22 cellular contexts compared by ENCODE assay signal in the genomic region with DNA sequence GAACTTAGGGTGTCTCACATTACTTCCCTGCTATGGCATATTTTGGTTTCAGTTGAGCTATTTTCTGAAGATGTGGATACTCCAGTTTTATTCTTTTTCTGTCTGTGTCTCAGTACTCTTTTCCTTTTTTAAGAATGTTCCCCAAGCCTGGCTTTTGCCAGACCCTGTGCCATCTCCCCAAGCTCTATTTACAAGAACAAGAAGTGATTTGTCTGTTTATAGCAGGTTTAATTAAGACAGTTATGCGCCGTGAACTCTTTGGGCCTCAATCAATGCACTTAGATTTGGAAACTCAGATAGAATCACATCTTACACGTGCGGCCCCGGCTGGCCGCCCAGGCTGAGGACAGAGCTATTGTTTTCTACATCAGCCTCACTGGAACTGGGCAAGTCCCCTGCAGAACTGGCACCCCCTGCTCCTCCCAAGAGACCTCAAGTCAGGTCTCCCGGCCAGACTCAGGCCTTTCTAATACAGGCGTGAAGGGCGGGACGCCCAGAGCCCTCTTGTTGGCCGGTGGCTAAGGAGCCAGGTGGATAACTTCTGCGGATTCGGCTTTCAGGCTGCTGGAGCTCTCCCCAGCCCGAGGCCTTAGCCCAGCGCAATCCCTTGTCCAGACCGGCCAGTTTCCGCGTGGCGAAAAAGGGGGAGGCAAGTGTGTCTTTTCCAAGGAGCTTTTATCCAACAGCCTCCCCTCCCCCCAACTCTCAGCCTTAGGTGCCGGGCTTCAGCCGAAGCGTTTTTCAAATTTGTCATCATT. TPM values are rescaled to one million over a fixed set of nuclear protein-coding genes. Genes with fewer than 3 reads are reported as not detected.
DNase-seq lines count a peak whose midpoint lies in the region; ATAC-seq and TF ChIP-seq lines count a peak whose summit lies in the region.
"Had no signal": no experiment of that assay in that cellular context is flagged by ENCODE, and none has a peak within 500 bp of the region (broad histone marks: within the 10 kb centered on the region; RNA-seq: fewer than 3 reads in every experiment).

No MANE protein-coding gene starts in this region.

- peaks cover 49% of the 10 kb centered on the region for H3K4me1 Mint-ChIP-seq in brain

- ATAC-seq in GM21390 (IDR thresholded peaks at IDR 0.05; ENCODE audit: unreplicated experiment) = no peak
- ATAC-seq in HG03097 (IDR thresholded peaks at IDR 0.05; ENCODE audit: low FRiP score, unreplicated experiment) = no peak
- ATAC-seq: stimulated activated naive B cell treated with anti-CD40 and anti-IgM and Interleukin-4, amounts not matched to agents 10 μg/mL and 1 μg/mL and 100 μg/mL, for 72 hours had no signal

- peaks cover 100% of the 10 kb centered on the region for H3K27me3 ChIP-seq in HUES48 (ENCODE audit: control insufficient read depth, insufficient read depth, low read length)
- peaks cover 100% of the 10 kb centered on the region for H3K27me3 ChIP-seq in iPS-18a (ENCODE audit: control insufficient read depth, insufficient read depth, low read length)
- H3K27me3 ChIP-seq: SJSA1 had no signal

- DNase-seq in retina (peak; percentile 56), NCI-H146 (lab: John Stamatoyannopoulos, UW) (no peak)
- DNase-seq: activated CD4-positive, alpha-beta T cell treated with anti-CD3 and anti-CD28 coated beads for 48 hours; activated naive CD8-positive, alpha-beta T cell treated with anti-CD3 and anti-CD28 coated beads, Interleukin-2, amount 10 ng/mL, durations not matched to agents 7 days and 5 days; brain microvascular endothelial cell; CD4-positive, alpha-beta T cell; GF-D8; left ventricle myocardium inferior; NCI-H1417 treated with DMSO at 0.1 percent for 48 hours; NCI-H2107; stimulated activated CD4-positive, alpha-beta T cell treated with anti-CD3 and anti-CD28 coated beads, Interleukin-2, amount 100 ng/mL, for 48 hours; stimulated activated naive B cell treated with anti-CD40 and anti-IgM and Interleukin-4, amounts not matched to agents 10 μg/mL and 1 μg/mL and 100 μg/mL, for 72 hours had no signal

- H3K9me3 Mint-ChIP-seq in brain = peaks cover 0 to 7% (median 0%) of the 10 kb centered on the region in 5 experiments
- H3K9me3 Mint-ChIP-seq: activated T-helper 2 cell treated with anti-CD3 and anti-CD28 coated beads, Interferon-gamma antibody, Interleukin-2, Interleukin-4, amounts not matched to agents 10 μg/mL and 5 μg/mL and 100 μg/mL, durations not matched to agents 14 hours and 24 hours and 36 hours; CD4-positive, alpha-beta T cell; T-helper 1 cell treated with Interleukin-12 subunit alpha and Interleukin-12 subunit beta and Interleukin-4 antibody, amounts not matched to agents 30 μg/mL and 1 μg/mL, for 36 hours had no signal

- peaks cover 100% of the 10 kb centered on the region for H3K27me3 Mint-ChIP-seq in brain

- H3K4me3 ChIP-seq in HUES48 (ENCODE audit: low read depth, low read length) (peak overlapping the region; percentile 55), iPS-18a (ENCODE audit: low read length) (peak overlapping the region; percentile 59)
- H3K4me3 ChIP-seq: left ventricle myocardium inferior, SJSA1, thoracic aorta had no signal

- H3K27ac ChIP-seq in HUES48 (ENCODE audit: low read depth, low read length) (no peak overlapping the region), iPS-18a (ENCODE audit: low read length) (no peak overlapping the region)
- H3K27ac ChIP-seq: brain microvascular endothelial cell, left ventricle myocardium inferior, neutrophil, SJSA1, thoracic aorta had no signal

- H3K4me3 Mint-ChIP-seq in brain = peak overlapping the region in 3 of 5 experiments; percentile 18 to 28 (median 27)
- H3K4me3 Mint-ChIP-seq: activated naive CD8-positive, alpha-beta T cell treated with anti-CD3 and anti-CD28 coated beads, Interleukin-2, amount 10 ng/mL, durations not matched to agents 7 days and 5 days; CD4-positive, alpha-beta T cell; stimulated activated naive B cell treated with anti-CD40 and anti-IgM and Interleukin-4, amounts not matched to agents 10 μg/mL and 1 μg/mL and 100 μg/mL, for 72 hours; T-helper 1 cell treated with Interleukin-12 subunit alpha and Interleukin-12 subunit beta and Interleukin-4 antibody, amounts not matched to agents 30 μg/mL and 1 μg/mL, for 36 hours had no signal

- no peak overlapping the region for H3K27ac Mint-ChIP-seq in brain
- H3K27ac Mint-ChIP-seq: activated naive CD8-positive, alpha-beta T cell treated with anti-CD3 and anti-CD28 coated beads, Interleukin-2, amount 10 ng/mL, durations not matched to agents 7 days and 5 days; activated T-helper 2 cell treated with anti-CD3 and anti-CD28 coated beads, Interferon-gamma antibody, Interleukin-2, Interleukin-4, amounts not matched to agents 10 μg/mL and 5 μg/mL and 100 μg/mL, durations not matched to agents 14 hours and 24 hours and 36 hours; CD4-positive, alpha-beta T cell; T-helper 1 cell treated with Interleukin-12 subunit alpha and Interleukin-12 subunit beta and Interleukin-4 antibody, amounts not matched to agents 30 μg/mL and 1 μg/mL, for 36 hours had no signal

- H3K9me3 ChIP-seq in HUES48 (ENCODE audit: control insufficient read depth, insufficient read depth, low read length) (no peaks in the 10 kb centered on the region), iPS-18a (ENCODE audit: control insufficient read depth, low read depth, low read length) (no peaks in the 10 kb centered on the region)
- H3K9me3 ChIP-seq: left ventricle myocardium inferior, SJSA1, thoracic aorta had no signal

- no peak for TF ChIP-seq CTCF in brain (conservative IDR thresholded peaks at IDR 0.05)

- peaks cover 40% of the 10 kb centered on the region for H3K4me1 ChIP-seq in HUES48 (ENCODE audit: control insufficient read depth, insufficient read depth, low read length)
- H3K4me1 ChIP-seq in iPS-18a (ENCODE audit: control insufficient read depth, low read depth, low read length) = peaks cover 32% of the 10 kb centered on the region

- H3K36me3 Mint-ChIP-seq in brain = no peaks in the 10 kb centered on the region

- H3K36me3 ChIP-seq in HUES48 (ENCODE audit: control insufficient read depth, insufficient read depth, low read length) (no peaks in the 10 kb centered on the region), iPS-18a (ENCODE audit: control insufficient read depth, low read depth, low read length) (no peaks in the 10 kb centered on the region)
- H3K36me3 ChIP-seq: brain microvascular endothelial cell, left ventricle myocardium inferior, neutrophil, SJSA1, thoracic aorta had no signal

- no peak overlapping the region for H3K9ac ChIP-seq in HUES48 (ENCODE audit: low read depth, low read length)
- H3K9ac ChIP-seq in iPS-18a (ENCODE audit: low read length) = peak overlapping the region; percentile 16

RNA-seq across cellular contexts. Expression of gene SATB2, which starts 9.1 kb away (rescaled TPM):
- 7.2 TPM for polyA plus RNA-seq in brain (ENCODE audit: insufficient read depth, low read depth, low replicate concordance)
